Comparison of ENCODE assay signal across 8 cellular contexts in the genomic region with DNA sequence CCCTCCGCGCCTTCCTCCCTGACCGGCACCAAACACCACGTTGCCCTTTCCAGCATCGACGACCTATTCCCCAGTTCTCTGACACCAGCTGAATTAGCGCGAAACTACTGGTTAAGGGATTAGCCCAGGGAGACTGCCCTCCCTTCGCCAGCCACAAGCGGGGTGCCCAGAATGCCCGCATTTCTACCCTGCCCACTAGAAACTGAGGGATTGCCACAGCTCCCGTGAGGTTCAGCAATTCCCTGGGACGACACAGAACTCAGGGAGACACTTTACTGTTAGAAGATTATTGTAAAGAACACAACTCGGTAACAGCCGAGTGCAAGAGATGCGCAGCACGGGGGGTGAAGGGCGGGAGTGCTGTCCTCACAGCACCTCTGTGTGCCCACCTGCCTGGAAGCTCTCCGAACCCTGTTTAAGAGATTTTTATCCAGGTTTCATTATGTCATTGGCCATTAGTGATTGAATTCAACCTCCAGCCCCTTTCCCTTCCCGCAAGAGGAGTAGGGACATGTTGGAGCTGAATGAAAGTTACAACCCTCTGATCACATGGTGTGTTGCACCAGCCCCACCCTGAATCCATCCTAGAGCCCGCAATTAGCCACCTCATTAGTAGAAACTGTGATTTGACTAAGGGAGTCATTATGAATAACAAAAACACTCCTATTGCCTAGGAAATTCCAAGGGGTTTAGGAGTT. TPM values are rescaled to one million over a fixed set of nuclear protein-coding genes. Genes with fewer than 3 reads are reported as not detected.
DNase-seq lines count a peak whose midpoint lies in the region; ATAC-seq and TF ChIP-seq lines count a peak whose summit lies in the region.

No MANE protein-coding gene starts in this region.

- peak overlapping the region; percentile 87 for H3K4me3 Mint-ChIP-seq in CD8-positive, alpha-beta T cell

- H3K79me2 ChIP-seq in neural cell (replicated peaks; ENCODE audit: insufficient read depth, low read length) = no peaks in the 10 kb centered on the region

- H4K20me1 ChIP-seq in neural cell (ENCODE audit: insufficient read depth) = no peaks in the 10 kb centered on the region

- H3K27me3 Mint-ChIP-seq in CD8-positive, alpha-beta T cell (ENCODE audit: low read depth) = no peaks in the 10 kb centered on the region

- ATAC-seq in CD8-positive, alpha-beta T cell = no peak
- ATAC-seq in HG02973 (IDR thresholded peaks at IDR 0.05; ENCODE audit: unreplicated experiment) (no peak), omental fat pad (ENCODE audit: low FRiP score) (no peak)

- no peaks in the 10 kb centered on the region for H3K9me2 ChIP-seq in neural cell (ENCODE audit: insufficient read depth, low read length)

- no peaks in the 10 kb centered on the region for H3K9me3 Mint-ChIP-seq in CD8-positive, alpha-beta T cell

- peak overlapping the region; percentile 90 for H2AFZ ChIP-seq in neural cell (ENCODE audit: low read depth, low read length)

- POLR2A ChIA-PET in CD8-positive, alpha-beta T cell (lab: Charles Lee) = interaction anchor here (0.7 to 1.7 kb wide), 4 partner anchors 16 to 376 kb away, joined by 3 to 9 read pairs (median 4); a partner anchor contains a TSS

- TF ChIP-seq RAD21 in neural cell (conservative IDR thresholded peaks at IDR 0.05) = no peak

- no peak overlapping the region for H3K4me2 ChIP-seq in neural cell (ENCODE audit: low read length)

- TF ChIP-seq CTCF in CD8-positive, alpha-beta T cell (IDR thresholded peaks at IDR 0.05) = no peak
- TF ChIP-seq CTCF in neural cell (IDR thresholded peaks at IDR 0.05; ENCODE audit: poor library complexity, severe bottlenecking) (no peak), omental fat pad (IDR thresholded peaks at IDR 0.05) (no peak)

- no peak for TF ChIP-seq EP300 in neural cell (conservative IDR thresholded peaks at IDR 0.05; ENCODE audit: poor library complexity, severe bottlenecking)

- no peaks in the 10 kb centered on the region for H3K9me3 ChIP-seq in CD8-positive, alpha-beta T cell (ENCODE audit: low read length)
- H3K9me3 ChIP-seq in duodenal mucosa (ENCODE audit: control insufficient read depth in 1 of 2, low read length in 2 of 2) = no peaks in the 10 kb centered on the region
- no peaks in the 10 kb centered on the region for H3K9me3 ChIP-seq in neural cell (ENCODE audit: low read length)

- H3K9ac ChIP-seq in duodenal mucosa (ENCODE audit: low read depth in 1 of 2, low read length in 2 of 2) (peak overlapping the region; percentile 61 to 79), neural cell (ENCODE audit: low read length) (peak overlapping the region; percentile 79)

- H3K4me1 ChIP-seq in CD8-positive, alpha-beta T cell (ENCODE audit: insufficient read depth, low read length) = peaks cover 4% of the 10 kb centered on the region
- H3K4me1 ChIP-seq in duodenal mucosa (ENCODE audit: control insufficient read depth in 1 of 2, insufficient read depth in 2 of 2, low read length in 2 of 2) = no peaks in the 10 kb centered on the region

- no peaks in the 10 kb centered on the region for H3K36me3 ChIP-seq in CD8-positive, alpha-beta T cell (ENCODE audit: insufficient read depth, low read length)
- H3K36me3 ChIP-seq in duodenal mucosa (ENCODE audit: control insufficient read depth in 1 of 2, insufficient read depth in 2 of 2, low read length in 2 of 2) (no peaks in the 10 kb centered on the region), neural cell (ENCODE audit: insufficient read depth, low read length) (no peaks in the 10 kb centered on the region)

- intact Hi-C loops in CD8-positive, alpha-beta T cell (cut with DNase I, micrococcal nuclease) = loop anchor here (1.0 to 5.0 kb wide), 5 partner anchors 13 to 488 kb away; a partner anchor contains a TSS

- CTCF ChIA-PET in CD8-positive, alpha-beta T cell (lab: Charles Lee) = interaction anchor here (0.7 to 2.9 kb wide), 17 partner anchors 8 to 229 kb away, joined by 3 to 15 read pairs (median 7); a partner anchor contains a TSS

- peaks cover 2% of the 10 kb centered on the region for H3K36me3 Mint-ChIP-seq in CD8-positive, alpha-beta T cell

- peaks cover 21% of the 10 kb centered on the region for H3K4me1 Mint-ChIP-seq in CD8-positive, alpha-beta T cell (ENCODE audit: low read depth)

- H3K27ac ChIP-seq in CD8-positive, alpha-beta T cell (ENCODE audit: low read depth, low read length) = no peak overlapping the region
- peak overlapping the region; percentile 87 for H3K27ac ChIP-seq in duodenal mucosa (ENCODE audit: low read depth, low read length)
- H3K27ac ChIP-seq in neural cell (ENCODE audit: low read length) = peak overlapping the region; percentile 77

- peak overlapping the region; percentile 63 for H3K4me3 ChIP-seq in CD8-positive, alpha-beta T cell (ENCODE audit: low read depth, low read length)
- H3K4me3 ChIP-seq in duodenal mucosa (ENCODE audit: low read depth in 1 of 2, low read length in 2 of 2) = peak overlapping the region; percentile 64 to 73
- H3K4me3 ChIP-seq in neural cell (ENCODE audit: low read length) = peak overlapping the region; percentile 74

- peak overlapping the region; percentile 91 for H3K27ac Mint-ChIP-seq in CD8-positive, alpha-beta T cell

- peaks cover 3% of the 10 kb centered on the region for H3F3A ChIP-seq in neural cell (ENCODE audit: insufficient read depth, low read length, poor library complexity, severe bottlenecking)

- no peak for DNase-seq in CD8-positive, alpha-beta T cell
- DNase-seq in NCI-H146 (lab: John Stamatoyannopoulos, UW) (peak; percentile 80), omental fat pad (ENCODE audit: low spot score) (no peak), NCI-H1048 (lab: John Stamatoyannopoulos, UW) (no peak), iPS-NIHi11 (ENCODE audit: low spot score) (no peak)

- H3K27me3 ChIP-seq in CD8-positive, alpha-beta T cell (ENCODE audit: insufficient read depth, low read length) = no peaks in the 10 kb centered on the region
- H3K27me3 ChIP-seq in duodenal mucosa (ENCODE audit: control insufficient read depth in 1 of 2, insufficient read depth in 2 of 2, low read length in 2 of 2) (no peaks in the 10 kb centered on the region), neural cell (ENCODE audit: insufficient read depth, low read depth, low read length) (no peaks in the 10 kb centered on the region)

TF ChIP-seq in neural cell, 6 proteins besides CTCF, POLR2A, EP300 and RAD21:
- TF ChIP-seq POLR2AphosphoS5 (IDR thresholded peaks at IDR 0.05) (no peak), MXI1 (conservative IDR thresholded peaks at IDR 0.05; ENCODE audit: poor library complexity, severe bottlenecking) (no peak), EZH2 (IDR thresholded peaks at IDR 0.05; ENCODE audit: borderline replicate concordance, insufficient read depth, low read length, poor library complexity, severe bottlenecking) (no peak), TAF1 (IDR thresholded peaks at IDR 0.05; ENCODE audit: low read depth) (no peak), SMC3 (conservative IDR thresholded peaks at IDR 0.05; ENCODE audit: poor library complexity) (no peak)
- TF ChIP-seq, protein P1, sequence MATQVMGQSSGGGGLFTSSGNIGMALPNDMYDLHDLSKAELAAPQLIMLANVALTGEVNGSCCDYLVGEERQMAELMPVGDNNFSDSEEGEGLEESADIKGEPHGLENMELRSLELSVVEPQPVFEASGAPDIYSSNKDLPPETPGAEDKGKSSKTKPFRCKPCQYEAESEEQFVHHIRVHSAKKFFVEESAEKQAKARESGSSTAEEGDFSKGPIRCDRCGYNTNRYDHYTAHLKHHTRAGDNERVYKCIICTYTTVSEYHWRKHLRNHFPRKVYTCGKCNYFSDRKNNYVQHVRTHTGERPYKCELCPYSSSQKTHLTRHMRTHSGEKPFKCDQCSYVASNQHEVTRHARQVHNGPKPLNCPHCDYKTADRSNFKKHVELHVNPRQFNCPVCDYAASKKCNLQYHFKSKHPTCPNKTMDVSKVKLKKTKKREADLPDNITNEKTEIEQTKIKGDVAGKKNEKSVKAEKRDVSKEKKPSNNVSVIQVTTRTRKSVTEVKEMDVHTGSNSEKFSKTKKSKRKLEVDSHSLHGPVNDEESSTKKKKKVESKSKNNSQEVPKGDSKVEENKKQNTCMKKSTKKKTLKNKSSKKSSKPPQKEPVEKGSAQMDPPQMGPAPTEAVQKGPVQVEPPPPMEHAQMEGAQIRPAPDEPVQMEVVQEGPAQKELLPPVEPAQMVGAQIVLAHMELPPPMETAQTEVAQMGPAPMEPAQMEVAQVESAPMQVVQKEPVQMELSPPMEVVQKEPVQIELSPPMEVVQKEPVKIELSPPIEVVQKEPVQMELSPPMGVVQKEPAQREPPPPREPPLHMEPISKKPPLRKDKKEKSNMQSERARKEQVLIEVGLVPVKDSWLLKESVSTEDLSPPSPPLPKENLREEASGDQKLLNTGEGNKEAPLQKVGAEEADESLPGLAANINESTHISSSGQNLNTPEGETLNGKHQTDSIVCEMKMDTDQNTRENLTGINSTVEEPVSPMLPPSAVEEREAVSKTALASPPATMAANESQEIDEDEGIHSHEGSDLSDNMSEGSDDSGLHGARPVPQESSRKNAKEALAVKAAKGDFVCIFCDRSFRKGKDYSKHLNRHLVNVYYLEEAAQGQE (IDR thresholded peaks at IDR 0.05; ENCODE audit: borderline replicate concordance) = no peak

RNA-seq across cellular contexts. Expression of a gene that starts 15.8 kb away (rescaled TPM):
- total RNA-seq in CD8-positive, alpha-beta T cell = not detected
- 0.24 and 0.76 TPM in 2 replicates for polyA plus RNA-seq in neural cell
- 0.35 TPM in 1 of 2 replicates, not detected in the other for polyA minus RNA-seq in neural cell
- not detected for total RNA-seq in omental fat pad

RNA-seq across cellular contexts. Expression of a gene that starts 24.2 kb away (rescaled TPM):
- total RNA-seq in CD8-positive, alpha-beta T cell = 10 to 100 TPM in 1 of 2 experiments, 1 to 10 TPM in 1; 9.7 to 13.6 TPM
- 11.5 and 12.1 TPM in 2 replicates for polyA plus RNA-seq in neural cell
- 30.7 and 41.8 TPM in 2 replicates for polyA minus RNA-seq in neural cell
- 10 to 100 TPM; 14.3 to 19.3 (median 17.6) TPM for total RNA-seq in omental fat pad
